In the genomic region with DNA sequence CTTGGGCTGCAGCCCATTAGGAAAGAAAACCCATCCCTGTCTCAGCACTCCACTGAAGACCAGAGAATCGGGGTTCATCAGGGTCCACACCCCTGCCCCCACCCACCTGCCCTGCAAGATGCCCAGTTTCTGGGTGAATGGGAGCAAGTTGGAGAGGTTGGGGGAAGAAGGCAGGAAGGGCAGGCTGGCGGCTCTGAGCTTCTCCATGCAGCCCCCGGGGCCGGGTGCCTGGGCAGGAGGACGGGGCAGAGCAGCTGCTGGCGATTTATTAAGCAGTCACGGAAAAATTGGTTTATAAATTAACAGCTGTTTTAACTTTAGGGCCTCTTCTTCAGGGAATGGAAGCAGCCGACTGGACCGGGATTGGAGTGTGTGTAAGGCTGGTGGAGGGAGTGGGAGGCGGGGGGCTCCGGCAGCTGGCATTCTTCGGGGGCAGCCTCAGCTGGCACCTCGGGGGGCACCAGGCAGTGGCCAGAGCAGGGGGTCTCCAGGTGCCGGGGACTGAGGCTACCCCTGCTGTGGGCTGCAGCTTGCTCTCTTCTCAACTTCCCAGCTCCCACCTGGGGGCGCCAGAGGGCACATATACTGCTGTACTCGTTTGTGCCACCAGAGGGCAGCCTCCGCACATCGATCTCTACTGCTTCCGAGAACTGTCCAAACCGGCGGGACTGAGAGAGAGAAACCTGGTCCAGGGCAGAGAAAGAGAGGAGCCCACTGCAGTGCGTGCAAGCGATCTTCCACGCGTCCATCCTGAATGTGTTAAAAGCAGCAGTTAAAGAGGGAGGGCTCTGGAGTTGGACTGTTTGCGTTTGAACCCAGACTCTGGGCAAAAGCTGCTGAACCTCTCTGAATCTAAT, we compare ENCODE assay signal across 8 cellular contexts. TPM values are rescaled to one million over a fixed set of nuclear protein-coding genes. Genes with fewer than 3 reads are reported as not detected.
DNase-seq lines count a peak whose midpoint lies in the region; ATAC-seq and TF ChIP-seq lines count a peak whose summit lies in the region.

No MANE protein-coding gene starts in this region.

- H3K27me3 ChIP-seq in adrenal gland, result peaks cover 7% of the 10 kb centered on the region
- peaks cover 35% of the 10 kb centered on the region for H3K27me3 ChIP-seq in left ventricle myocardium inferior (ENCODE audit: low read depth)

- intact Hi-C loops in adrenal gland (cut with DNase I), result loop anchor here (2.0 kb wide), 3 partner anchors 47 to 135 kb away; partner anchors contain the start of gene PNMT (in 1 of the 2)
- intact Hi-C loops in left ventricle myocardium inferior (cut with micrococcal nuclease), result loop anchor here (5.0 kb wide), 1 partner anchor 74 kb away; no protein-coding TSS in a partner anchor
- intact Hi-C loops in sciatic nerve (cut with DNase I), result loop anchor here (5.0 kb wide), 2 partner anchors 51 to 131 kb away; no protein-coding TSS in a partner anchor

- H3K9me3 ChIP-seq in adrenal gland (replicated peaks in 1 of 3), result no peaks in the 10 kb centered on the region
- no peaks in the 10 kb centered on the region for H3K9me3 ChIP-seq in left ventricle myocardium inferior (replicated peaks)

- no peaks in the 10 kb centered on the region for H3K36me3 ChIP-seq in adrenal gland (replicated peaks in 1 of 2)
- H3K36me3 ChIP-seq in left ventricle myocardium inferior, result no peaks in the 10 kb centered on the region

- H3K4me1 ChIP-seq in adrenal gland (replicated peaks in 1 of 2), result peaks cover 8 to 14% of the 10 kb centered on the region in 2 donors
- H3K4me1 ChIP-seq in left ventricle myocardium inferior, result peaks cover 31% of the 10 kb centered on the region

- TF ChIP-seq CTCF in adrenal gland (IDR thresholded peaks at IDR 0.05), result peak; percentile 96 to 100 (median 100)
- peak; percentile 100 for TF ChIP-seq CTCF in left ventricle myocardium inferior (IDR thresholded peaks at IDR 0.05; ENCODE audit: borderline replicate concordance)

- H3K4me3 ChIP-seq in adrenal gland, result no peak overlapping the region
- H3K4me3 ChIP-seq in left ventricle myocardium inferior, result no peak overlapping the region

- H3K27ac ChIP-seq in adrenal gland (peak overlapping the region in 1 of 5 donors; percentile 12), left ventricle myocardium inferior (replicated peaks) (no peak overlapping the region)

- peak; percentile 91 for DNase-seq in DMS 273 (lab: John Stamatoyannopoulos, UW; ENCODE audit: unreplicated experiment)
- DNase-seq in GOT3 (lab: John Stamatoyannopoulos, UW), result peak; percentile 71
- peak; percentile 83 for DNase-seq in NCI-H1694 (lab: John Stamatoyannopoulos, UW)
- peak; percentile 75 to 81 (median 77) for DNase-seq in T-helper 2 cell
- peak; percentile 76 to 97 (median 89) for DNase-seq in adrenal gland
- peak; percentile 85 for DNase-seq in left ventricle myocardium inferior
- peak; percentile 91 for DNase-seq in sciatic nerve (ENCODE audit: low spot score)

- no peak for TF ChIP-seq POLR2A in adrenal gland (IDR thresholded peaks at IDR 0.05)

- whole genome bisulfite sequencing in adrenal gland, 4 donors, result 10 to 12% (median 11%) methylated on average over 25 to 26 of the region's 26 CpGs

- ATAC-seq in sciatic nerve (peak; percentile 81), GM21360 (IDR thresholded peaks at IDR 0.05; ENCODE audit: unreplicated experiment) (no peak)

RNA-seq across cellular contexts. Expression of gene PPP1R1B, which starts 5.0 kb away (rescaled TPM):
- total RNA-seq in adrenal gland (10 to 100 TPM in 3 of 8 donors, 1 to 10 TPM in 2, under 1 TPM in 2, not detected in 1; 0.32 to 39.7 (median 3.2) TPM), left ventricle myocardium inferior (0.36 TPM), sciatic nerve (3.3 TPM)
- 10 to 100 TPM; 37.5 to 58.0 (median 46.9) TPM for polyA plus RNA-seq in adrenal gland

RNA-seq across cellular contexts. Expression of gene NEUROD2, which starts 14.0 kb away (rescaled TPM):
- total RNA-seq in adrenal gland, result not detected
- polyA plus RNA-seq in adrenal gland, result under 1 TPM in 1 of 3 donors, not detected in 2; 0.08 TPM
- not detected for total RNA-seq in left ventricle myocardium inferior
- not detected for total RNA-seq in sciatic nerve

RNA-seq across cellular contexts. Expression of gene STARD3, which starts 15.2 kb away (rescaled TPM):
- total RNA-seq in adrenal gland (100 to 1,000 TPM in 3 of 8 donors, 10 to 100 TPM in 5; 38.6 to 129 (median 85.9) TPM), left ventricle myocardium inferior (15.7 TPM), sciatic nerve (81.8 TPM)
- 100 to 1,000 TPM; 101 to 220 (median 102) TPM for polyA plus RNA-seq in adrenal gland

RNA-seq across cellular contexts. Expression of gene TCAP, which starts 43.4 kb away (rescaled TPM):
- 10 to 100 TPM in 1 of 8 donors, 1 to 10 TPM in 4, under 1 TPM in 2, not detected in 1; 0.78 to 13.6 (median 1.5) TPM for total RNA-seq in adrenal gland
- 10 to 100 TPM in 1 of 3 donors, 1 to 10 TPM in 1, under 1 TPM in 1; 0.92 to 13.4 (median 2.9) TPM for polyA plus RNA-seq in adrenal gland
- total RNA-seq in left ventricle myocardium inferior, result 5,825 TPM
- 2.0 TPM for total RNA-seq in sciatic nerve

RNA-seq across cellular contexts. Expression of gene PNMT, which starts 46.5 kb away (rescaled TPM):
- total RNA-seq in adrenal gland (100 to 1,000 TPM in 3 of 8 donors, 10 to 100 TPM in 1, 1 to 10 TPM in 2, under 1 TPM in 1, not detected in 1; 0.47 to 366 (median 11.4) TPM), left ventricle myocardium inferior (7.6 TPM), sciatic nerve (1.3 TPM)
- 100 to 1,000 TPM; 185 to 593 (median 477) TPM for polyA plus RNA-seq in adrenal gland
